ENCODE assay signal across 9 cellular contexts in genomic region chr16:15899538-15900100, GRCh38.
DNase-seq lines count a peak whose midpoint lies in the region; ATAC-seq and TF ChIP-seq lines count a peak whose summit lies in the region.
"Had no signal": no experiment of that assay in that cellular context is flagged by ENCODE, and none has a peak within 500 bp of the region (broad histone marks: within the 10 kb centered on the region; RNA-seq: fewer than 3 reads in every experiment).

No MANE protein-coding gene starts in this region.

- no peak for TF ChIP-seq CTCF in choroid plexus epithelial cell (conservative IDR thresholded peaks at IDR 0.05; ENCODE audit: low read depth, low read length)

- no peaks in the 10 kb centered on the region for H3K36me3 ChIP-seq in effector memory CD4-positive, alpha-beta T cell (ENCODE audit: control insufficient read depth, insufficient read depth, low read length)
- H3K36me3 ChIP-seq: SJCRH30 had no signal

- H3K4me1 ChIP-seq in effector memory CD4-positive, alpha-beta T cell (ENCODE audit: control insufficient read depth, insufficient read depth, low read length, poor library complexity, severe bottlenecking), result no peaks in the 10 kb centered on the region
- H3K4me1 ChIP-seq: SJCRH30 had no signal

- ATAC-seq in GM21786 (IDR thresholded peaks at IDR 0.05; ENCODE audit: unreplicated experiment) (peak; percentile 81), HG03439 (IDR thresholded peaks at IDR 0.05; ENCODE audit: unreplicated experiment) (no peak), GM18519 (IDR thresholded peaks at IDR 0.05; ENCODE audit: low FRiP score, unreplicated experiment) (no peak)

- H3K9me3 ChIP-seq in effector memory CD4-positive, alpha-beta T cell (ENCODE audit: control insufficient read depth, low read length), result no peaks in the 10 kb centered on the region
- H3K9me3 ChIP-seq: SJCRH30 had no signal

- H3K27ac ChIP-seq in effector memory CD4-positive, alpha-beta T cell (ENCODE audit: insufficient read depth, low read length, poor library complexity, severe bottlenecking), result no peak overlapping the region
- H3K27ac ChIP-seq: SJCRH30 had no signal

- H3K27me3 ChIP-seq in effector memory CD4-positive, alpha-beta T cell (replicated peaks; ENCODE audit: control insufficient read depth, insufficient read depth, low read length, poor library complexity, severe bottlenecking), result no peaks in the 10 kb centered on the region
- H3K27me3 ChIP-seq: SJCRH30 had no signal

- DNase-seq in ELF-1 (ENCODE audit: low read depth, low spot score), result peak; percentile 70
- DNase-seq in NOMO-1 treated with dmso at 0.1 percent for 144 hours (lab: John Stamatoyannopoulos, UW; ENCODE audit: unreplicated experiment), result peak; percentile 14
- DNase-seq in choroid plexus epithelial cell (ENCODE audit: low read depth), result peak; percentile 80
- DNase-seq in stimulated activated CD4-positive, alpha-beta T cell treated with anti-CD3 and anti-CD28 coated beads, Interleukin-1b, Interleukin-23, amount 100 ng/mL, for 48 hours, result peak; percentile 63
- DNase-seq in effector memory CD4-positive, alpha-beta T cell, result no peak

- H3K4me3 ChIP-seq in choroid plexus epithelial cell (ENCODE audit: low read depth, low read length), result no peak overlapping the region
- H3K4me3 ChIP-seq in effector memory CD4-positive, alpha-beta T cell (ENCODE audit: insufficient read depth, low read depth, low read length, poor library complexity, severe bottlenecking), result no peak overlapping the region
- H3K4me3 ChIP-seq: SJCRH30 had no signal

Comparison
In these comparisons a context has a peak if more than half of its experiments do, and no peak if none do; other contexts are left out.
1. DNase-seq: peak in ELF-1 (single experiment), NOMO-1 treated with dmso at 0.1 percent for 144 hours (single experiment), choroid plexus epithelial cell (single experiment) and stimulated activated CD4-positive, alpha-beta T cell treated with anti-CD3 and anti-CD28 coated beads, Interleukin-1b, Interleukin-23, amount 100 ng/mL, for 48 hours (single experiment); none in effector memory CD4-positive, alpha-beta T cell (0 of 3).